ENCODE assay signal across 1 cellular context in the genomic region with DNA sequence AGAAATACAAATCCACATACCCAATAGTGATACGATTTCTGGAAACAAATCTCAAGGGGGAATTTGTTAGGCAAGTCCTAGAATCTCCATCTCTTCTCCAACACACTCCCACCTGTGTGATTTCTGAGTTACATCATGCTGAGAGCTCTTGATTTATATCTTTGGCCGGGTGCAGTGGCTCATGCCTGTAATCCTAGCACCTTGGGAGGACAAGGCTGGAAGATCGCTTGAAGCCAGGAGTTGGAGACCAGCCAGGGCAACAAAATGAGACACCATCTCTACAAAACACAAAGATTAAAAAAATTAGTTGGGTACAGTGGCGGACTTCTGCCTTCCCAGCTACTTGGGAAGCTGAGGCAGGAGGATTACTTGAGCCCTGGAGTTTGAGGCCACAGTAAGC.
TF ChIP-seq lines count a peak whose summit lies in the region.

No MANE protein-coding gene starts in this region.

TF ChIP-seq in K562, 482 proteins besides CTCF, POLR2A, EP300 and RAD21 (continued from another document):
- TF ChIP-seq THAP12 (CRISPR knock-in tag; IDR thresholded peaks at IDR 0.05) = no peak
- TF ChIP-seq CXXC5 (CRISPR knock-in tag; IDR thresholded peaks at IDR 0.05) = peak; percentile 58
